Comparison of ENCODE assay signal across 13 cellular contexts in the genomic region with DNA sequence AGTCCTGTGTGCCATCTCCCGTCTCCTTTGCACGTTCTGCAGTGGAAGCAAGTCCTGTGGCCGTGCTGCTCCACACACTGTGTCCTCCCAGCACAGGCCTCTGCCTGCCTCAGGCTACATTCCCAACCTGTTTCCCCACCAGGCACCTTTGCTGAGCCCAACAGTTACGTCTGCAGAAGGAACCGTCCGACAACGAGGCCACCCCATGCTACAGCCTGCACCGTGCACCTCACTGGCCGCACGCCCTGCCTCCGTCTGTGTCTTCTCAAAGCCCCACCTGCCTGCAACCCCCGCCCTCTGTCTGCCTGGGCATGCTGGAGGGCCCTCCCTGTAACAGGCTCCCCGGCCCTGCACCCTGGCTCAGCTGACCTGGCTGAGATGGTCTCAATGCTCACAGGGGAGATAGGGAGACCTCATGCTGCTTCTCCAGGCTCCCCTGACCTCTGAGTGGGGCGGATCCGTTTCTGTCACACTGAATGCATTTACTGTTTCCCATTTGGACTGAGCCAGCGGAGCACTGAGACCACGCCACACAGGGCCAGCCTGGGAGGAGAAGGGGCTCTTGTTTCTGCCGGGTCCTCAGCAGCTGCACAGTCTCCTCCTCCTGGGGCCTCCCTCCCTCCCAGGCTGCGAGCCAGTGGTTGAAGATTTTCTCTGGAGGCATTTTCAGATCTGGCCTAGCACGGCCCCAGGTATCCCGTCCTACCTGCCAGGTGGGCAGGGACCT.
DNase-seq lines count a peak whose midpoint lies in the region; ATAC-seq and TF ChIP-seq lines count a peak whose summit lies in the region.
"Had no signal": no experiment of that assay in that cellular context is flagged by ENCODE, and none has a peak within 500 bp of the region (broad histone marks: within the 10 kb centered on the region; RNA-seq: fewer than 3 reads in every experiment).

No MANE protein-coding gene starts in this region.

- no peaks in the 10 kb centered on the region for H3K9me3 ChIP-seq in esophagus squamous epithelium
- H3K9me3 ChIP-seq: pancreas had no signal

- no peak for ATAC-seq in Right ventricle myocardium inferior
- ATAC-seq in left cardiac atrium = no peak
- ATAC-seq in HG03196 (IDR thresholded peaks at IDR 0.05; ENCODE audit: unreplicated experiment) = no peak
- ATAC-seq: activated naive CD8-positive, alpha-beta T cell treated with anti-CD3 and anti-CD28 coated beads, Interleukin-2, amount 50 U/mL, for 24 hours; pancreas had no signal

- WGBS in esophagus squamous epithelium, 2 donors = 20 to 37% methylated on average over 5 to 8 of the region's 21 CpGs

- peak; percentile 41 for DNase-seq in Right ventricle myocardium inferior (ENCODE audit: missing footprints)
- DNase-seq in left cardiac atrium = no peak
- DNase-seq in esophagus squamous epithelium (lab: John Stamatoyannopoulos, UW) = no peak
- peak in 42 of 56 donors; percentile 26 to 80 (median 56) for DNase-seq in nucleus accumbens (lab: John Stamatoyannopoulos, UW)
- peak; percentile 44 for DNase-seq in ureter (ENCODE audit: low spot score)
- no peak for DNase-seq in NCI-H446 (lab: John Stamatoyannopoulos, UW)
- no peak for DNase-seq in cerebellum (ENCODE audit: low spot score)
- DNase-seq: activated CD4-positive, alpha-beta T cell treated with anti-CD3 and anti-CD28 coated beads for 48 hours; activated naive CD8-positive, alpha-beta T cell treated with anti-CD3 and anti-CD28 coated beads, Interleukin-2, amount 50 U/mL, for 24 hours; NCI-H526 had no signal

- H3K36me3 ChIP-seq in esophagus squamous epithelium = no peaks in the 10 kb centered on the region
- H3K36me3 ChIP-seq: pancreas had no signal

- TF ChIP-seq POLR2A in esophagus squamous epithelium (IDR thresholded peaks at IDR 0.05) = no peak

- intact Hi-C loops in Right ventricle myocardium inferior (cut with DNase I) = loop anchor here (2.0 to 5.0 kb wide), 2 partner anchors 13 to 188 kb away; partner anchors contain the start of gene GPC1
- intact Hi-C loops in left cardiac atrium (cut with DNase I) = loop anchor here in 1 of 2 donors (5.0 kb wide), 1 partner anchor 123 kb away; no protein-coding TSS in a partner anchor
- intact Hi-C loops in esophagus squamous epithelium (cut with DNase I) = no loop called here

- H3K27me3 ChIP-seq in esophagus squamous epithelium = no peaks in the 10 kb centered on the region
- H3K27me3 ChIP-seq: pancreas had no signal

- TF ChIP-seq CTCF in esophagus squamous epithelium (IDR thresholded peaks at IDR 0.05) = no peak

- H3K4me3 ChIP-seq in esophagus squamous epithelium = no peak overlapping the region
- H3K4me3 ChIP-seq: pancreas had no signal

- H3K27ac ChIP-seq in esophagus squamous epithelium = peak overlapping the region in 3 of 4 donors; percentile 71 to 88 (median 78)
- H3K27ac ChIP-seq: epithelial cell of prostate had no signal

- H3K4me1 ChIP-seq in esophagus squamous epithelium = peaks cover 29 to 53% (median 32%) of the 10 kb centered on the region in 3 donors

Comparison
In these comparisons a context has a peak if more than half of its experiments do, and no peak if none do; other contexts are left out.
1. DNase-seq: peak in Right ventricle myocardium inferior (single experiment), nucleus accumbens (42 of 56) and ureter (single experiment); none in left cardiac atrium (single experiment), esophagus squamous epithelium (single experiment), NCI-H446 (0 of 2) and cerebellum (single experiment).